Comparison of ENCODE assay signal across 8 cellular contexts in genomic region chr15:89017370-89018066, GRCh38.
DNase-seq lines count a peak whose midpoint lies in the region; TF ChIP-seq lines count a peak whose summit lies in the region.

No MANE protein-coding gene starts in this region.

- peak; percentile 97 for TF ChIP-seq CTCF in OCI-LY3 (IDR thresholded peaks at IDR 0.05; ENCODE audit: low read depth, low read length)

- no peak overlapping the region for H3K27ac ChIP-seq in OCI-LY3 (ENCODE audit: low read length)
- peak overlapping the region in 1 of 2 donors; percentile 8 for H3K27ac ChIP-seq in mucosa of rectum (ENCODE audit: low read depth in 2 of 2, low read length in 2 of 2)

- no peaks in the 10 kb centered on the region for H3K79me2 ChIP-seq in OCI-LY3 (ENCODE audit: low read length)

- H3K9me3 ChIP-seq in OCI-LY3 (ENCODE audit: insufficient read depth, low read length) (no peaks in the 10 kb centered on the region; the same call in 1 of the 2 replicates), mucosa of rectum (ENCODE audit: control insufficient read depth in 2 of 2, low read length in 2 of 2) (peaks cover 0 to 5% of the 10 kb centered on the region in 2 donors)

- H4K20me1 ChIP-seq in OCI-LY3 (ENCODE audit: insufficient read depth, low read length): no peaks in the 10 kb centered on the region

- no peaks in the 10 kb centered on the region for H3K36me3 ChIP-seq in OCI-LY3 (replicated peaks; ENCODE audit: low read depth, low read length)
- H3K36me3 ChIP-seq in mucosa of rectum (ENCODE audit: control insufficient read depth in 2 of 2, insufficient read depth in 2 of 2, low read length in 2 of 2): no peaks in the 10 kb centered on the region

- peak overlapping the region; percentile 71 for H3K4me3 ChIP-seq in OCI-LY3 (ENCODE audit: low read length)
- H3K4me3 ChIP-seq in mucosa of rectum (ENCODE audit: low read length in 2 of 2): peak overlapping the region; percentile 34 to 46

- DNase-seq in NCI-H2029 (lab: John Stamatoyannopoulos, UW) (peak; percentile 1), NCI-H2029 treated with DMSO at 0.1 percent for 48 hours (lab: John Stamatoyannopoulos, UW) (no peak), HS-27A (ENCODE audit: low read depth) (peak; percentile 74), activated T-cell treated with anti-CD3 and anti-CD28 coated beads for 24 hours (ENCODE audit: low read depth) (peak; percentile 74), erythroblast (lab: John Stamatoyannopoulos, UW) (peak; percentile 75 to 80)
- peak; percentile 71 to 79 for DNase-seq in stimulated activated CD8-positive, alpha-beta memory T cell treated with anti-CD3 and anti-CD28 coated beads, Interleukin-2, amount 100 ng/mL, for 48 hours (ENCODE audit: low read depth in 2 of 2)

- peak overlapping the region; percentile 24 for H3K9ac ChIP-seq in OCI-LY3 (ENCODE audit: low read length)
- no peak overlapping the region for H3K9ac ChIP-seq in mucosa of rectum (ENCODE audit: low read depth in 1 of 2, low read length in 2 of 2)

- H3K4me2 ChIP-seq in OCI-LY3 (ENCODE audit: low read length): peak overlapping the region; percentile 82

- H3K4me1 ChIP-seq in OCI-LY3 (ENCODE audit: low read length) (peaks cover 9% of the 10 kb centered on the region; the same call in 1 of the 2 replicates), mucosa of rectum (ENCODE audit: control insufficient read depth in 2 of 2, insufficient read depth in 2 of 2, low read length in 2 of 2) (no peaks in the 10 kb centered on the region)

- no peak for TF ChIP-seq POLR2A in erythroblast (IDR thresholded peaks at IDR 0.05; ENCODE audit: low read length)

- H3K27me3 ChIP-seq in OCI-LY3 (ENCODE audit: low read depth, low read length) (peaks cover 25% of the 10 kb centered on the region), mucosa of rectum (ENCODE audit: control insufficient read depth in 2 of 2, insufficient read depth in 2 of 2, low read length in 2 of 2) (peaks cover 0 to 5% of the 10 kb centered on the region in 2 donors)

- peak overlapping the region; percentile 75 for H2AFZ ChIP-seq in OCI-LY3 (ENCODE audit: low read depth, low read length)
